In the genomic region with DNA sequence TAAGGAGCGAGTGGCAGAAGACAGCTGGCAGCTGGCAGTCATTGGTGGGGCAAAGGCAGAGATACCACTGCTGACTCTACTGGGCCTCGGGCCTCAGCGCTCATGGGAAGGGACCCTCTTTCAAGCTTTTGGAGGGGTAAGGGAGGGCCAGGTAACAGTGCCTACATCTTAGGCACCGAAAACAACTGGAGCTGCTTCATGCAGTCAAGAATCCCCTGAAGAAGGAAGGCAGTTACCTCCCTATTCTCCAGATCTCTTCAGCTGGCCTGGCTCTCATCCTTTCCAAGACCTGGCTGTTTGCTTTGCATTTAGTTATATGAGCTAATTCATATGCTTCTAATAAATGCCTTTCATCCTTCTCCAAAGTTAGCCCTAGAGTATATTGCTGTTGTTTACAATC, we compare ENCODE assay signal across 35 cellular contexts.
"Had no signal": no experiment of that assay in that cellular context is flagged by ENCODE, and none has a peak within 500 bp of the region (broad histone marks: within the 10 kb centered on the region; RNA-seq: fewer than 3 reads in every experiment).

No MANE protein-coding gene starts in this region.

- H3K36me3 Mint-ChIP-seq: activated CD8-positive, alpha-beta memory T cell treated with anti-CD3 and anti-CD28 coated beads, Interleukin-2, amount 10 ng/mL, durations not matched to agents 7 days and 5 days; activated naive CD4-positive, alpha-beta T cell treated with anti-CD3 and anti-CD28 coated beads, Interleukin-2, amount 50 U/mL, for 24 hours; activated naive CD8-positive, alpha-beta T cell treated with anti-CD3 and anti-CD28 coated beads for 36 hours had no signal

- H3K27me3 Mint-ChIP-seq: activated CD4-positive, alpha-beta memory T cell treated with anti-CD3 and anti-CD28 coated beads for 36 hours; activated CD4-positive, alpha-beta T cell treated with anti-CD3 and anti-CD28 coated beads for 36 hours; activated naive CD4-positive, alpha-beta T cell treated with anti-CD3 and anti-CD28 coated beads, Interleukin-2, amount 50 U/mL, for 24 hours had no signal

- H3K27me3 ChIP-seq: adrenal gland, body of pancreas, gastrocnemius medialis, heart left ventricle had no signal

- H3K36me3 ChIP-seq: adrenal gland, gastrocnemius medialis, heart left ventricle had no signal

- H3K4me1 ChIP-seq: adrenal gland, body of pancreas, gastrocnemius medialis, heart left ventricle had no signal

- FAIRE-seq: colon had no signal

- H3K4me1 Mint-ChIP-seq: activated CD4-positive, alpha-beta T cell treated with anti-CD3 and anti-CD28 coated beads for 36 hours; activated CD4-positive, alpha-beta T cell treated with anti-CD3 and anti-CD28 coated beads, Interleukin-2, amount 10 ng/mL, durations not matched to agents 24 days and 14 days; activated CD8-positive, alpha-beta memory T cell treated with anti-CD3 and anti-CD28 coated beads, Interleukin-2, amount 10 ng/mL, durations not matched to agents 7 days and 5 days; activated naive CD4-positive, alpha-beta T cell treated with anti-CD3 and anti-CD28 coated beads, Interleukin-2, amount 50 U/mL, for 24 hours; activated naive CD8-positive, alpha-beta T cell treated with anti-CD3 and anti-CD28 coated beads for 36 hours; activated naive CD8-positive, alpha-beta T cell treated with anti-CD3 and anti-CD28 coated beads, Interleukin-2, amount 50 U/mL, for 24 hours; T-helper 17 cell had no signal

- H3K9me3 ChIP-seq: adrenal gland, body of pancreas, gastrocnemius medialis, heart left ventricle had no signal

- DNase-seq: activated CD4-positive, alpha-beta memory T cell treated with anti-CD3 and anti-CD28 coated beads for 36 hours; activated CD4-positive, alpha-beta T cell treated with anti-CD3 and anti-CD28 coated beads for 36 hours; activated CD4-positive, alpha-beta T cell treated with anti-CD3 and anti-CD28 coated beads, Interleukin-2, amount 10 ng/mL, durations not matched to agents 24 days and 14 days; activated CD4-positive, CD25-positive, alpha-beta regulatory T cell; activated CD4-positive, CD25-positive, alpha-beta regulatory T cell treated with anti-CD3 and anti-CD28 coated beads, Interleukin-2, amount 50 U/mL, for 72 hours; activated CD8-positive, alpha-beta memory T cell treated with anti-CD3 and anti-CD28 coated beads, Interleukin-2, amount 10 ng/mL, durations not matched to agents 7 days and 5 days; activated CD8-positive, alpha-beta memory T cell treated with anti-CD3 and anti-CD28 coated beads, Interleukin-2, amount 50 U/mL, for 4 hours; activated CD8-positive, alpha-beta T cell treated with anti-CD3 and anti-CD28 coated beads, Interleukin-2, amount 10 ng/mL, durations not matched to agents 7 days and 5 days; activated effector memory CD4-positive, alpha-beta T cell treated with anti-CD3 and anti-CD28 coated beads, Interleukin-2, amount 50 U/mL, for 16 hours; activated naive CD4-positive, alpha-beta T cell treated with anti-CD3 and anti-CD28 coated beads for 36 hours; activated naive CD8-positive, alpha-beta T cell treated with anti-CD3 and anti-CD28 coated beads for 36 hours; activated naive CD8-positive, alpha-beta T cell treated with anti-CD3 and anti-CD28 coated beads, Interleukin-2, amount 50 U/mL, for 24 hours; activated T-cell treated with anti-CD3 and anti-CD28 coated beads, Interleukin-2, amount 50 U/mL, for 1 hour; activated T-cell treated with anti-CD3 and anti-CD28 coated beads, Interleukin-2, amount 50 U/mL, for 48 hours; amygdala; aorta; body of pancreas; caudate nucleus; cortex of kidney; dermis blood vessel endothelial cell; effector CD8-positive, alpha-beta T cell; foreskin fibroblast; gastrocnemius medialis; glutamatergic neuron; heart left ventricle; T-helper 1 cell; T-helper 17 cell; T1000 had no signal

- H3K4me3 Mint-ChIP-seq: activated CD4-positive, alpha-beta memory T cell treated with anti-CD3 and anti-CD28 coated beads for 36 hours; activated CD4-positive, alpha-beta T cell treated with anti-CD3 and anti-CD28 coated beads for 36 hours; activated CD4-positive, alpha-beta T cell treated with anti-CD3 and anti-CD28 coated beads, Interleukin-2, amount 10 ng/mL, durations not matched to agents 24 days and 14 days; activated CD8-positive, alpha-beta memory T cell treated with anti-CD3 and anti-CD28 coated beads, Interleukin-2, amount 10 ng/mL, durations not matched to agents 7 days and 5 days; activated CD8-positive, alpha-beta T cell treated with anti-CD3 and anti-CD28 coated beads, Interleukin-2, amount 10 ng/mL, durations not matched to agents 7 days and 5 days; activated naive CD4-positive, alpha-beta T cell treated with anti-CD3 and anti-CD28 coated beads for 36 hours; activated naive CD4-positive, alpha-beta T cell treated with anti-CD3 and anti-CD28 coated beads, Interleukin-2, amount 50 U/mL, for 24 hours; activated naive CD8-positive, alpha-beta T cell treated with anti-CD3 and anti-CD28 coated beads for 36 hours; activated naive CD8-positive, alpha-beta T cell treated with anti-CD3 and anti-CD28 coated beads, Interleukin-2, amount 50 U/mL, for 24 hours; activated T-helper 1 cell treated with anti-CD3 and anti-CD28 coated beads, Interleukin-12 subunit alpha, Interleukin-12 subunit beta, Interleukin-2, Interleukin-4 antibody, amounts not matched to agents 30 ng/mL and 10 ng/mL and 1 ng/mL, durations not matched to agents 14 hours and 24 hours and 36 hours; T-helper 17 cell; T-helper 2 cell treated with Interferon-gamma antibody and Interleukin-4, amounts not matched to agents 5 μg/mL and 100 μg/mL, for 36 hours had no signal

- H3K9me3 Mint-ChIP-seq: activated CD4-positive, alpha-beta memory T cell treated with anti-CD3 and anti-CD28 coated beads for 36 hours; activated CD4-positive, alpha-beta T cell treated with anti-CD3 and anti-CD28 coated beads, Interleukin-2, amount 10 ng/mL, durations not matched to agents 24 days and 14 days; activated naive CD4-positive, alpha-beta T cell treated with anti-CD3 and anti-CD28 coated beads for 36 hours; activated naive CD4-positive, alpha-beta T cell treated with anti-CD3 and anti-CD28 coated beads, Interleukin-2, amount 50 U/mL, for 24 hours; activated naive CD8-positive, alpha-beta T cell treated with anti-CD3 and anti-CD28 coated beads for 36 hours; activated T-helper 1 cell treated with anti-CD3 and anti-CD28 coated beads, Interleukin-12 subunit alpha, Interleukin-12 subunit beta, Interleukin-2, Interleukin-4 antibody, amounts not matched to agents 30 ng/mL and 10 ng/mL and 1 ng/mL, durations not matched to agents 14 hours and 24 hours and 36 hours; activated T-helper 2 cell treated with anti-CD3 and anti-CD28 coated beads, Interferon-gamma antibody, Interleukin-2, Interleukin-4, amounts not matched to agents 10 μg/mL and 5 μg/mL and 100 μg/mL, durations not matched to agents 14 hours and 24 hours and 36 hours; T-helper 2 cell treated with Interferon-gamma antibody and Interleukin-4, amounts not matched to agents 5 μg/mL and 100 μg/mL, for 36 hours had no signal

- H3K4me3 ChIP-seq: adrenal gland, body of pancreas, gastrocnemius medialis, heart left ventricle had no signal

- ATAC-seq: activated CD4-positive, alpha-beta T cell treated with anti-CD3 and anti-CD28 coated beads for 36 hours; activated CD8-positive, alpha-beta memory T cell treated with anti-CD3 and anti-CD28 coated beads, Interleukin-2, amount 10 ng/mL, durations not matched to agents 7 days and 5 days; activated CD8-positive, alpha-beta T cell treated with anti-CD3 and anti-CD28 coated beads, Interleukin-2, amount 10 ng/mL, durations not matched to agents 7 days and 5 days; activated naive CD8-positive, alpha-beta T cell treated with anti-CD3 and anti-CD28 coated beads, Interleukin-2, amount 50 U/mL, for 24 hours; body of pancreas; esophagus mucosa; gastrocnemius medialis; heart left ventricle; T-helper 17 cell had no signal

- H3K27ac Mint-ChIP-seq: activated CD4-positive, alpha-beta memory T cell treated with anti-CD3 and anti-CD28 coated beads for 36 hours; activated CD4-positive, alpha-beta T cell treated with anti-CD3 and anti-CD28 coated beads for 36 hours; activated CD4-positive, alpha-beta T cell treated with anti-CD3 and anti-CD28 coated beads, Interleukin-2, amount 10 ng/mL, durations not matched to agents 24 days and 14 days; activated CD8-positive, alpha-beta memory T cell treated with anti-CD3 and anti-CD28 coated beads, Interleukin-2, amount 10 ng/mL, durations not matched to agents 7 days and 5 days; activated CD8-positive, alpha-beta T cell treated with anti-CD3 and anti-CD28 coated beads, Interleukin-2, amount 10 ng/mL, durations not matched to agents 7 days and 5 days; activated naive CD4-positive, alpha-beta T cell treated with anti-CD3 and anti-CD28 coated beads for 36 hours; activated naive CD4-positive, alpha-beta T cell treated with anti-CD3 and anti-CD28 coated beads, Interleukin-2, amount 50 U/mL, for 24 hours; activated naive CD8-positive, alpha-beta T cell treated with anti-CD3 and anti-CD28 coated beads for 36 hours; activated naive CD8-positive, alpha-beta T cell treated with anti-CD3 and anti-CD28 coated beads, Interleukin-2, amount 50 U/mL, for 24 hours; activated T-helper 1 cell treated with anti-CD3 and anti-CD28 coated beads, Interleukin-12 subunit alpha, Interleukin-12 subunit beta, Interleukin-2, Interleukin-4 antibody, amounts not matched to agents 30 ng/mL and 10 ng/mL and 1 ng/mL, durations not matched to agents 14 hours and 24 hours and 36 hours; activated T-helper 2 cell treated with anti-CD3 and anti-CD28 coated beads, Interferon-gamma antibody, Interleukin-2, Interleukin-4, amounts not matched to agents 10 μg/mL and 5 μg/mL and 100 μg/mL, durations not matched to agents 14 hours and 24 hours and 36 hours; T-helper 17 cell; T-helper 2 cell treated with Interferon-gamma antibody and Interleukin-4, amounts not matched to agents 5 μg/mL and 100 μg/mL, for 36 hours had no signal

- H3K27ac ChIP-seq: adrenal gland, body of pancreas, gastrocnemius medialis, heart left ventricle had no signal
